ENCODE assay signal across 3 cellular contexts in genomic region chr16:52655156-52655555, GRCh38.
DNase-seq lines count a peak whose midpoint lies in the region; TF ChIP-seq lines count a peak whose summit lies in the region.
"Not testable (repeated sequence)": the region's sequence is repeated elsewhere in the genome, so short reads cannot be mapped to it uniquely, and the experiment has no call there.

No MANE protein-coding gene starts in this region.

- not testable (repeated sequence) for H2BK12ac ChIP-seq in H9 (ENCODE audit: insufficient read length, low read depth, low read length); neuronal stem cell (ENCODE audit: low read length)

- not testable (repeated sequence) for H4K20me1 ChIP-seq in H9 (ENCODE audit: control insufficient read depth, insufficient read depth, insufficient read length)

- not testable (repeated sequence) for H2AK5ac ChIP-seq in H9 (ENCODE audit: insufficient read length, low read length)
- peak overlapping the region; percentile 38 for H2AK5ac ChIP-seq in neuronal stem cell (ENCODE audit: low read depth, low read length)

- H3K4ac ChIP-seq in H9 (ENCODE audit: low read depth, low read length); neuronal stem cell (ENCODE audit: low read length): not testable (repeated sequence)

- not testable (repeated sequence) for H3K4me3 Mint-ChIP-seq in H9

- H2AFZ ChIP-seq in H9 (ENCODE audit: low read length); neuronal stem cell (ENCODE audit: low read length): not testable (repeated sequence)

- H3K79me1 ChIP-seq in H9 (ENCODE audit: insufficient read depth, low read depth, low read length, poor library complexity, severe bottlenecking); neuronal stem cell (ENCODE audit: low read depth, low read length): not testable (repeated sequence)

- TF ChIP-seq EP300 in esophagus muscularis mucosa (IDR thresholded peaks at IDR 0.05), result not testable (repeated sequence)

- H3K36me3 ChIP-seq in esophagus muscularis mucosa; neuronal stem cell (replicated peaks in 1 of 2; ENCODE audit: control insufficient read depth in 2 of 2, insufficient read depth in 2 of 2, low read length in 2 of 2): not testable (repeated sequence)

- H3T11ph ChIP-seq in H9 (ENCODE audit: low read length), result not testable (repeated sequence)

- not testable (repeated sequence) for H3K27ac Mint-ChIP-seq in H9

- H2BK15ac ChIP-seq in H9 (ENCODE audit: low read depth, low read length); neuronal stem cell (ENCODE audit: low read length): not testable (repeated sequence)

- not testable (repeated sequence) for H3K79me2 ChIP-seq in H9 (ENCODE audit: insufficient read depth, low read length)

- H3K4me2 ChIP-seq in H9 (ENCODE audit: insufficient read depth, insufficient read length, low read length); neuronal stem cell (ENCODE audit: insufficient read depth, low read length, poor library complexity, severe bottlenecking): not testable (repeated sequence)

- not testable (repeated sequence) for H3K4me3 ChIP-seq in esophagus muscularis mucosa; neuronal stem cell (ENCODE audit: low read length in 2 of 2)

- not testable (repeated sequence) for H3K18ac ChIP-seq in H9 (ENCODE audit: insufficient read length, low read depth, low read length)
- peak overlapping the region; percentile 46 for H3K18ac ChIP-seq in neuronal stem cell (ENCODE audit: low read length)

- peaks cover 13 to 16% of the 10 kb centered on the region in 2 experiments for H3K4me1 Mint-ChIP-seq in H9

- H3K27me3 ChIP-seq in H9 (ENCODE audit: insufficient read depth, low read length); esophagus muscularis mucosa; neuronal stem cell (ENCODE audit: control insufficient read depth in 3 of 3, insufficient read depth in 3 of 3, low read depth in 1 of 3, low read length in 3 of 3): not testable (repeated sequence)

- H4K5ac ChIP-seq in H9 (ENCODE audit: insufficient read length, low read depth, low read length), result not testable (repeated sequence)

- TF ChIP-seq CTCF in H9 (conservative IDR thresholded peaks at IDR 0.05); esophagus muscularis mucosa (IDR thresholded peaks at IDR 0.05): not testable (repeated sequence)

- not testable (repeated sequence) for DNase-seq in H9; neuronal stem cell (ENCODE audit: low spot score)
- DNase-seq in esophagus muscularis mucosa (ENCODE audit: extremely low spot score), result peak; percentile 72

- not testable (repeated sequence) for H2BK20ac ChIP-seq in H9 (ENCODE audit: low read depth, low read length, poor library complexity, severe bottlenecking)

- not testable (repeated sequence) for H3K4me1 ChIP-seq in H9 (ENCODE audit: insufficient read depth, low read length); esophagus muscularis mucosa; neuronal stem cell (ENCODE audit: control insufficient read depth in 2 of 2, insufficient read depth in 1 of 2, low read depth in 1 of 2, low read length in 2 of 2)

- TF ChIP-seq POLR2A in esophagus muscularis mucosa (IDR thresholded peaks at IDR 0.05; ENCODE audit: low read depth), result not testable (repeated sequence)

- not testable (repeated sequence) for H3K9me3 ChIP-seq in H9 (ENCODE audit: control insufficient read depth, low read depth, low read length); neuronal stem cell (replicated peaks in 1 of 2; ENCODE audit: control insufficient read depth in 2 of 2, insufficient read depth in 1 of 2, low read depth in 1 of 2, low read length in 2 of 2)
- H3K9me3 ChIP-seq in esophagus muscularis mucosa, result peaks cover 0 to 16% (median 12%) of the 10 kb centered on the region in 4 donors

- H3K23ac ChIP-seq in H9 (ENCODE audit: insufficient read length, low read depth, low read length); neuronal stem cell (ENCODE audit: low read depth, low read length, poor library complexity): not testable (repeated sequence)

- H3K23me2 ChIP-seq in H9 (ENCODE audit: insufficient read length, low read depth, low read length, poor library complexity, severe bottlenecking), result not testable (repeated sequence)

- intact Hi-C loops in esophagus muscularis mucosa (cut with DNase I), result not testable (repeated sequence)

- peak overlapping the region; percentile 28 for H2BK120ac ChIP-seq in H9 (ENCODE audit: low read depth, low read length, poor library complexity, severe bottlenecking)
- H2BK120ac ChIP-seq in neuronal stem cell (ENCODE audit: low read depth, low read length), result not testable (repeated sequence)

- WGBS in H9 (ENCODE audit: extremely low coverage, insufficient read length, low lambda C conversion rate), result no CpG with 5 or more reads among the region's 17 CpGs
- WGBS in esophagus muscularis mucosa, result 93% methylated on average over 17 of the region's 17 CpGs
- WGBS in neuronal stem cell (ENCODE audit: extremely low coverage in 2 of 2, insufficient read length in 2 of 2, insufficient replicate concordance in 1 of 2), 2 donors, result no CpG with 5 or more reads among the region's 17 CpGs

- H3K36me3 Mint-ChIP-seq in H9 (ENCODE audit: insufficient read depth in 1 of 3, low read depth in 3 of 3), result peaks cover 0 to 13% (median 4%) of the 10 kb centered on the region in 3 experiments; a peak in 4 of 7 replicates

- not testable (repeated sequence) for H3K14ac ChIP-seq in H9 (ENCODE audit: insufficient read depth, low read length); neuronal stem cell (ENCODE audit: low read length)

- H2BK5ac ChIP-seq in H9 (ENCODE audit: insufficient read length, low read length); neuronal stem cell (ENCODE audit: low read length): not testable (repeated sequence)

- peaks cover 7 to 11% of the 10 kb centered on the region in 2 experiments; a peak in 4 of 5 replicates for H3K9me3 Mint-ChIP-seq in H9

- H4K91ac ChIP-seq in H9 (ENCODE audit: insufficient read length, low read depth, low read length); neuronal stem cell (ENCODE audit: low read depth, low read length, poor library complexity): not testable (repeated sequence)

- not testable (repeated sequence) for H3K27ac ChIP-seq in H9 (ENCODE audit: insufficient read length, low read depth, low read length); esophagus muscularis mucosa (replicated peaks in 1 of 4); neuronal stem cell (replicated peaks; ENCODE audit: low read length)

- not testable (repeated sequence) for H3K27me3 Mint-ChIP-seq in H9 (ENCODE audit: low read depth)

- not testable (repeated sequence) for H4K8ac ChIP-seq in H9 (replicated peaks; ENCODE audit: insufficient read length, low read depth, low read length); neuronal stem cell (ENCODE audit: low read depth, low read length)

- H3K9ac ChIP-seq in H9 (ENCODE audit: extremely low read depth, insufficient read length, low read length); neuronal stem cell (ENCODE audit: low read depth, low read length, poor library complexity): not testable (repeated sequence)

- not testable (repeated sequence) for H3K56ac ChIP-seq in H9 (ENCODE audit: insufficient read length, low read depth, low read length)
